In the genomic region with DNA sequence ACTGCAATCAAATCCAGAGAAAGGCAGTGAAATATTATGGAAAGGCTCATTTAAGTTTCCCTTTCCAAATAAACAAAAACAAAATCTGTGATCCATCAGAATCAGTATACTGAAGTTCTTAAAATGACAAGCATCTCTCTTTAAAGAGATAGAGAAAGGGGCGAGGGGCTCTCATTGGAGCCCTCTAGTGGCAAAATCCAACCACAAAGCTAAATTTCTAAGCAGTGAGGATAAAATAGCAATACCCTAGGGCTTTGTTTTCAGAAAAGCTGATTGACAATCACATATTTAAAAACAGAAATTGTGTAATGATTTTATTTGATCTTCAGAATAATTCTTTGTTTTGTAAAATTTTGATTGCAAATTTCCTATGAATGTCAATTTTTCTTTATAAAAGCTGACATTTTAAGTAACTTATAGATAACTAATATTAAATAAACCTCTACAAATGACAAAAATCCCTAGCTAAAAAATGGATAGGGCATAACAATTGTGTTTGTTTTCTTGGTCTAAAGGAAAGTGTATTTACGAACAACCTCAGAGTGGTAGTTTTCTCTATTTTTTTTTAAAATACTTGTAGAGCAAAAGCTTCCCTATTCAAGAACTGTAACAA, we compare ENCODE assay signal across 8 cellular contexts.
A peak's percentile ranks its signal among the peaks of the same experiment; 100 is the strongest.
DNase-seq lines count a peak whose midpoint lies in the region; ATAC-seq and TF ChIP-seq lines count a peak whose summit lies in the region.

No MANE protein-coding gene starts in this region.

- no peak overlapping the region for H3K4me3 ChIP-seq in PC-9
- H3K4me3 ChIP-seq in epithelial cell of proximal tubule (ENCODE audit: low read depth, low read length), result no peak overlapping the region

- BruUV-seq in PC-9 (replicated peaks; lab: Mats Ljungman, UMichigan), result no TSS peak

- CTCF ChIA-PET in PC-9 (lab: Charles Lee), result interaction anchor here (0.5 to 1.0 kb wide), 2 partner anchors 13 to 405 kb away, joined by 4 to 5 read pairs; no protein-coding TSS in a partner anchor

- POLR2A ChIA-PET in PC-9 (lab: Charles Lee; ENCODE audit: unreplicated experiment), result no interaction called here

- H3F3A ChIP-seq in PC-9 (ENCODE audit: insufficient read depth, low read depth), result no peaks in the 10 kb centered on the region

- no peaks in the 10 kb centered on the region for H3K9me2 ChIP-seq in PC-9 (ENCODE audit: insufficient read depth)

- no peaks in the 10 kb centered on the region for H3K9me3 Mint-ChIP-seq in stimulated activated effector memory CD8-positive, alpha-beta T cell treated with anti-CD3 and anti-CD28 coated beads, Interleukin-12 subunit alpha, Interleukin-12 subunit beta, amount 100 ng/mL, for 72 hours

- ATAC-seq in GM18861 (IDR thresholded peaks at IDR 0.05; ENCODE audit: unreplicated experiment) (peak; percentile 75), HG03354 (IDR thresholded peaks at IDR 0.05; ENCODE audit: poor library complexity, severe bottlenecking, unreplicated experiment) (peak; percentile 56)
- ATAC-seq in stimulated activated effector memory CD8-positive, alpha-beta T cell treated with anti-CD3 and anti-CD28 coated beads, Interleukin-12 subunit alpha, Interleukin-12 subunit beta, amount 100 ng/mL, for 72 hours, result no peak

- no peaks in the 10 kb centered on the region for H3K36me3 ChIP-seq in PC-9 (ENCODE audit: low read depth)

- no peaks in the 10 kb centered on the region for H3K4me1 ChIP-seq in PC-9 (replicated peaks; ENCODE audit: insufficient read depth)

- no peak overlapping the region for H3K4me2 ChIP-seq in PC-9

- no peaks in the 10 kb centered on the region for H3K9me3 ChIP-seq in PC-9 (ENCODE audit: insufficient read depth, low read depth)

- TF ChIP-seq CTCF in PC-9 (conservative IDR thresholded peaks at IDR 0.05) (peak; percentile 85), epithelial cell of proximal tubule (conservative IDR thresholded peaks at IDR 0.05; ENCODE audit: low read depth, low read length) (peak; percentile 93)

- no peak overlapping the region for H3K27ac Mint-ChIP-seq in stimulated activated effector memory CD8-positive, alpha-beta T cell treated with anti-CD3 and anti-CD28 coated beads, Interleukin-12 subunit alpha, Interleukin-12 subunit beta, amount 100 ng/mL, for 72 hours

- no peak overlapping the region for H3K27ac ChIP-seq in PC-9

- no peaks in the 10 kb centered on the region for H3K36me3 Mint-ChIP-seq in stimulated activated effector memory CD8-positive, alpha-beta T cell treated with anti-CD3 and anti-CD28 coated beads, Interleukin-12 subunit alpha, Interleukin-12 subunit beta, amount 100 ng/mL, for 72 hours

- DNase-seq in D341Med (ENCODE audit: low spot score) (peak; percentile 44), PC-9 (peak in 1 of 2 experiments; percentile 3), epithelial cell of proximal tubule (ENCODE audit: low read depth) (no peak), pons (ENCODE audit: low spot score) (peak; percentile 52)
- DNase-seq in activated effector memory CD4-positive, alpha-beta T cell treated with Interleukin-2 at 50 U/mL for 16 hours, result no peak
- no peak for DNase-seq in stimulated activated effector memory CD8-positive, alpha-beta T cell treated with anti-CD3 and anti-CD28 coated beads, Interleukin-12 subunit alpha, Interleukin-12 subunit beta, amount 100 ng/mL, for 72 hours (ENCODE audit: low spot score in 2 of 2)

- H3K27me3 ChIP-seq in PC-9 (ENCODE audit: insufficient read depth, low read depth), result no peaks in the 10 kb centered on the region

- no peaks in the 10 kb centered on the region for H3K4me1 Mint-ChIP-seq in stimulated activated effector memory CD8-positive, alpha-beta T cell treated with anti-CD3 and anti-CD28 coated beads, Interleukin-12 subunit alpha, Interleukin-12 subunit beta, amount 100 ng/mL, for 72 hours

- no peak overlapping the region for H2AFZ ChIP-seq in PC-9

- H4K20me1 ChIP-seq in PC-9 (ENCODE audit: insufficient read depth), result no peaks in the 10 kb centered on the region

- H3K79me2 ChIP-seq in PC-9 (ENCODE audit: low read depth), result no peaks in the 10 kb centered on the region

- intact Hi-C loops in PC-9 (cut with micrococcal nuclease; ENCODE audit: unreplicated experiment), result loop anchor here (5.0 kb wide), 2 partner anchors 311 to 711 kb away; partner anchors contain the start of gene ZNHIT6

- no peak overlapping the region for H3K4me3 Mint-ChIP-seq in stimulated activated effector memory CD8-positive, alpha-beta T cell treated with anti-CD3 and anti-CD28 coated beads, Interleukin-12 subunit alpha, Interleukin-12 subunit beta, amount 100 ng/mL, for 72 hours

Comparison
In these comparisons a context has a peak if more than half of its experiments do, and no peak if none do; other contexts are left out.
1. DNase-seq: peak in D341Med (single experiment) and pons (single experiment); none in epithelial cell of proximal tubule (single experiment), activated effector memory CD4-positive, alpha-beta T cell treated with Interleukin-2 at 50 U/mL for 16 hours (single experiment) and stimulated activated effector memory CD8-positive, alpha-beta T cell treated with anti-CD3 and anti-CD28 coated beads, Interleukin-12 subunit alpha, Interleukin-12 subunit beta, amount 100 ng/mL, for 72 hours (0 of 2).